Comparison of ENCODE assay signal across 19 cellular contexts in genomic region chr13:45412274-45413049, GRCh38. TPM values are rescaled to one million over a fixed set of nuclear protein-coding genes. Genes with fewer than 3 reads are reported as not detected.
DNase-seq lines count a peak whose midpoint lies in the region; ATAC-seq and TF ChIP-seq lines count a peak whose summit lies in the region.
"Had no signal": no experiment of that assay in that cellular context is flagged by ENCODE, and none has a peak within 500 bp of the region (broad histone marks: within the 10 kb centered on the region; RNA-seq: fewer than 3 reads in every experiment).

No MANE protein-coding gene starts in this region.

- ATAC-seq in heart left ventricle (peak; percentile 70 to 83 (median 78)), GM19351 (IDR thresholded peaks at IDR 0.05; ENCODE audit: unreplicated experiment) (no peak)
- ATAC-seq: CD8-positive, alpha-beta T cell; K562; lower lobe of right lung; Panc1 had no signal

- intact Hi-C loops in heart left ventricle (cut with DNase I), result loop anchor here in 1 of 10 donors (2.0 kb wide), 1 partner anchor 52 kb away; the partner anchor contains the start of gene COG3

- DNase-seq in HCEC 1CT, result peak; percentile 35
- DNase-seq in SK-N-MC (ENCODE audit: low read depth, low spot score), result no peak
- peak in 1 of 5 donors; percentile 38 for DNase-seq in heart left ventricle
- peak; percentile 13 for DNase-seq in osteocyte (ENCODE audit: extremely low spot score, unreplicated experiment)
- DNase-seq in GM19240 (ENCODE audit: insufficient read length, low spot score), result no peak
- DNase-seq in kidney glomerular epithelial cell (lab: John Stamatoyannopoulos, UW), result no peak
- no peak for DNase-seq in ureter (ENCODE audit: low spot score)
- DNase-seq: activated CD4-positive, alpha-beta memory T cell treated with anti-CD3 and anti-CD28 coated beads, Interleukin-2, amount 10 ng/mL, durations not matched to agents 7 days and 5 days; activated naive CD8-positive, alpha-beta T cell treated with anti-CD3 and anti-CD28 coated beads, Interleukin-2, amount 10 ng/mL, durations not matched to agents 7 days and 5 days; CD8-positive, alpha-beta T cell; H7; lower lobe of right lung; NCI-H1105 treated with DMSO at 0.1 percent for 48 hours; NCI-H2171 had no signal

- TF ChIP-seq CTCF in heart left ventricle (IDR thresholded peaks at IDR 0.05) (no peak), osteocyte (IDR thresholded peaks at IDR 0.05) (no peak)

- peak overlapping the region; percentile 29 for H3K27ac Mint-ChIP-seq in osteocyte (ENCODE audit: unreplicated experiment)
- H3K27ac Mint-ChIP-seq: activated CD4-positive, alpha-beta memory T cell treated with anti-CD3 and anti-CD28 coated beads, Interleukin-2, amount 10 ng/mL, durations not matched to agents 7 days and 5 days; activated naive CD8-positive, alpha-beta T cell treated with anti-CD3 and anti-CD28 coated beads, Interleukin-2, amount 10 ng/mL, durations not matched to agents 7 days and 5 days; CD8-positive, alpha-beta T cell had no signal

- no peaks in the 10 kb centered on the region for H3K27me3 Mint-ChIP-seq in osteocyte (ENCODE audit: unreplicated experiment)
- H3K27me3 Mint-ChIP-seq: activated CD4-positive, alpha-beta memory T cell treated with anti-CD3 and anti-CD28 coated beads, Interleukin-2, amount 10 ng/mL, durations not matched to agents 7 days and 5 days; activated naive CD8-positive, alpha-beta T cell treated with anti-CD3 and anti-CD28 coated beads, Interleukin-2, amount 10 ng/mL, durations not matched to agents 7 days and 5 days had no signal

- peaks cover 20% of the 10 kb centered on the region for H3K36me3 Mint-ChIP-seq in osteocyte (ENCODE audit: unreplicated experiment)

- TF ChIP-seq POLR2A in heart left ventricle (IDR thresholded peaks at IDR 0.05), result peak in 1 of 2 donors; percentile 28

- H3K9ac ChIP-seq in SK-N-MC (ENCODE audit: insufficient read length), result no peak overlapping the region

- H3K27ac ChIP-seq in SK-N-MC (peak overlapping the region; percentile 37; the same call in 1 of the 2 replicates), heart left ventricle (peak overlapping the region in 11 of 12 donors; percentile 54 to 96 (median 79))
- H3K27ac ChIP-seq: HL-60, lower lobe of right lung had no signal

- peaks cover 3 to 56% (median 34%) of the 10 kb centered on the region in 12 donors for H3K4me1 ChIP-seq in heart left ventricle

- H3K4me3 ChIP-seq in SK-N-MC (no peak overlapping the region), heart left ventricle (no peak overlapping the region)
- H3K4me3 ChIP-seq: breast epithelium, K562, lower lobe of right lung had no signal

- no peaks in the 10 kb centered on the region for H3K9me3 ChIP-seq in SK-N-MC (ENCODE audit: low read depth, low read length)
- no peaks in the 10 kb centered on the region for H3K9me3 ChIP-seq in heart left ventricle
- H3K9me3 ChIP-seq: breast epithelium, lower lobe of right lung had no signal

- H3K27me3 ChIP-seq in heart left ventricle, result no peaks in the 10 kb centered on the region
- H3K27me3 ChIP-seq: breast epithelium had no signal

- peaks cover 27% of the 10 kb centered on the region for H3K4me1 Mint-ChIP-seq in osteocyte (ENCODE audit: unreplicated experiment)

- H3K4me3 Mint-ChIP-seq in osteocyte (ENCODE audit: unreplicated experiment), result no peak overlapping the region
- H3K4me3 Mint-ChIP-seq: activated CD4-positive, alpha-beta memory T cell treated with anti-CD3 and anti-CD28 coated beads, Interleukin-2, amount 10 ng/mL, durations not matched to agents 7 days and 5 days; activated naive CD8-positive, alpha-beta T cell treated with anti-CD3 and anti-CD28 coated beads, Interleukin-2, amount 10 ng/mL, durations not matched to agents 7 days and 5 days; CD8-positive, alpha-beta T cell had no signal

- H3K36me3 ChIP-seq in SK-N-MC (ENCODE audit: insufficient read depth, low read length) (peaks cover 48% of the 10 kb centered on the region), heart left ventricle (peaks cover 0 to 42% (median 34%) of the 10 kb centered on the region in 9 donors)
- H3K36me3 ChIP-seq: breast epithelium had no signal

- 23 to 52% (median 46%) methylated on average over 4 of the region's 4 CpGs for WGBS in heart left ventricle, 4 donors

- no peaks in the 10 kb centered on the region for H3K9me3 Mint-ChIP-seq in osteocyte (ENCODE audit: unreplicated experiment)
- H3K9me3 Mint-ChIP-seq: activated CD4-positive, alpha-beta memory T cell treated with anti-CD3 and anti-CD28 coated beads, Interleukin-2, amount 10 ng/mL, durations not matched to agents 7 days and 5 days; activated naive CD8-positive, alpha-beta T cell treated with anti-CD3 and anti-CD28 coated beads, Interleukin-2, amount 10 ng/mL, durations not matched to agents 7 days and 5 days; CD8-positive, alpha-beta T cell had no signal

RNA-seq across cellular contexts. Expression of gene SLC25A30, which starts 5.7 kb away (rescaled TPM):
- total RNA-seq in heart left ventricle, result 100 to 1,000 TPM in 6 of 9 donors, 10 to 100 TPM in 3; 56.9 to 208 (median 128) TPM
- 10 to 100 TPM; 27.9 to 51.6 TPM for polyA plus RNA-seq in heart left ventricle
- total RNA-seq in osteocyte, result 8.9 and 12.0 TPM in 2 replicates
- 16.8 TPM for total RNA-seq in ureter

RNA-seq across cellular contexts. Expression of gene COG3, which starts 52.3 kb away (rescaled TPM):
- total RNA-seq in heart left ventricle (10 to 100 TPM; 12.6 to 23.1 (median 15.5) TPM), osteocyte (27.4 and 31.0 TPM in 2 replicates), ureter (54.9 TPM)
- 10 to 100 TPM in 1 of 2 donors, 1 to 10 TPM in 1; 7.7 to 15.2 TPM for polyA plus RNA-seq in heart left ventricle

Comparison
In these comparisons a context has a peak if more than half of its experiments do, and no peak if none do; other contexts are left out.
1. DNase-seq: peak in HCEC 1CT (single experiment) and osteocyte (single experiment); none in SK-N-MC (single experiment), GM19240 (single experiment), kidney glomerular epithelial cell (single experiment) and ureter (single experiment).